Comparison of ENCODE assay signal across 22 cellular contexts in genomic region chr19:18345296-18345695, GRCh38. TPM values are rescaled to one million over a fixed set of nuclear protein-coding genes. Genes with fewer than 3 reads are reported as not detected.
DNase-seq lines count a peak whose midpoint lies in the region; ATAC-seq and TF ChIP-seq lines count a peak whose summit lies in the region.
"Had no signal": no experiment of that assay in that cellular context is flagged by ENCODE, and none has a peak within 500 bp of the region (broad histone marks: within the 10 kb centered on the region; RNA-seq: fewer than 3 reads in every experiment).

No MANE protein-coding gene starts in this region.

- H3F3A ChIP-seq in PC-3 (ENCODE audit: low read length, unreplicated experiment): no peaks in the 10 kb centered on the region

- no peak overlapping the region for H3K4me3 Mint-ChIP-seq in CD8-positive, alpha-beta T cell
- H3K4me3 Mint-ChIP-seq in brain: peak overlapping the region in 3 of 5 experiments; percentile 58 to 74 (median 73)
- no peak overlapping the region for H3K4me3 Mint-ChIP-seq in nephron progenitor cell
- H3K4me3 Mint-ChIP-seq: B cell had no signal

- H3K9me2 ChIP-seq in PC-3 (replicated peaks; ENCODE audit: low read length): no peaks in the 10 kb centered on the region

- H3K27ac ChIP-seq in CD8-positive, alpha-beta T cell (ENCODE audit: low read depth, low read length): no peak overlapping the region
- H3K27ac ChIP-seq in HEK293 (ENCODE audit: extremely low read depth, low read depth, low read length) (no peak overlapping the region), PC-3 (ENCODE audit: low read length) (no peak overlapping the region)
- H3K27ac ChIP-seq: HL-60 had no signal

- ATAC-seq in CD8-positive, alpha-beta T cell: no peak
- ATAC-seq in PC-3: no peak
- ATAC-seq: Panc1 had no signal

- no peaks in the 10 kb centered on the region for H3K9me3 Mint-ChIP-seq in CD8-positive, alpha-beta T cell
- H3K9me3 Mint-ChIP-seq in brain (no peaks in the 10 kb centered on the region), nephron progenitor cell (no peaks in the 10 kb centered on the region)

- H3K4me2 ChIP-seq in PC-3 (ENCODE audit: low read length): no peak overlapping the region
- H3K4me2 ChIP-seq: A549 had no signal

- H2AFZ ChIP-seq in PC-3 (ENCODE audit: low read length): no peak overlapping the region

- H3K79me2 ChIP-seq in PC-3 (ENCODE audit: low read length): no peaks in the 10 kb centered on the region

- no peak overlapping the region for H3K4me3 ChIP-seq in CD8-positive, alpha-beta T cell (ENCODE audit: low read depth, low read length)
- H3K4me3 ChIP-seq in HEK293 (ENCODE audit: low read depth, low read length) (no peak overlapping the region), PC-3 (ENCODE audit: low read length) (no peak overlapping the region)
- H3K4me3 ChIP-seq: A549, SJCRH30 had no signal

- H3K27me3 ChIP-seq in CD8-positive, alpha-beta T cell (ENCODE audit: insufficient read depth, low read length): no peaks in the 10 kb centered on the region
- no peaks in the 10 kb centered on the region for H3K27me3 ChIP-seq in PC-3 (ENCODE audit: low read length)
- H3K27me3 ChIP-seq: SJCRH30 had no signal

- no peaks in the 10 kb centered on the region for H3K27me3 Mint-ChIP-seq in CD8-positive, alpha-beta T cell (ENCODE audit: low read depth)
- peaks cover 12% of the 10 kb centered on the region for H3K27me3 Mint-ChIP-seq in brain
- H3K27me3 Mint-ChIP-seq in nephron progenitor cell (ENCODE audit: low read depth, poor library complexity): peaks cover 52% of the 10 kb centered on the region
- H3K27me3 Mint-ChIP-seq: B cell had no signal

- CTCF ChIA-PET in CD8-positive, alpha-beta T cell (lab: Charles Lee): interaction anchor here (1.0 to 1.2 kb wide), 2 partner anchors 43 to 66 kb away, joined by 3 to 4 read pairs; no protein-coding TSS in a partner anchor
- CTCF ChIA-PET in HEK293 (lab: Yijun Ruan, JAX) (interaction anchor here (0.7 to 1.5 kb wide), 4 partner anchors 43 to 73 kb away, joined by 3 to 7 read pairs (median 5); no protein-coding TSS in a partner anchor), PC-3 (lab: Charles Lee) (no interaction called here)

- H3K27ac Mint-ChIP-seq in CD8-positive, alpha-beta T cell: peak overlapping the region; percentile 27
- H3K27ac Mint-ChIP-seq in brain (peak overlapping the region in 4 of 5 experiments; percentile 57 to 95 (median 71)), nephron progenitor cell (peak overlapping the region; percentile 19)
- H3K27ac Mint-ChIP-seq: B cell had no signal

- DNase-seq in CD8-positive, alpha-beta T cell: no peak
- DNase-seq in nephron progenitor cell (no peak), PC-3 (no peak), hypothalamus (lab: John Stamatoyannopoulos, UW) (no peak), SKM-1 (lab: John Stamatoyannopoulos, UW; ENCODE audit: unreplicated experiment) (no peak), glomerular visceral epithelial cell (ENCODE audit: extremely low spot score) (no peak)
- DNase-seq: EL; GF-D8; NCI-H146; NCI-H2029; NCI-H345; NCI-H524; NCI-H774; NK-92 treated with Interleukin-12 subunit alpha and Interleukin-12 subunit beta, amount 100 ng/mL, for 24 hours; SJCRH30 had no signal

- peaks cover 8% of the 10 kb centered on the region for H3K4me1 ChIP-seq in CD8-positive, alpha-beta T cell (ENCODE audit: insufficient read depth, low read length)
- H3K4me1 ChIP-seq in HEK293 (ENCODE audit: control insufficient read depth, insufficient read depth, low read length) (no peaks in the 10 kb centered on the region), PC-3 (ENCODE audit: insufficient read depth, low read length) (peaks cover 18% of the 10 kb centered on the region; the same call in 1 of the 2 replicates)

- peaks cover 9% of the 10 kb centered on the region for H3K36me3 ChIP-seq in CD8-positive, alpha-beta T cell (ENCODE audit: insufficient read depth, low read length)
- no peaks in the 10 kb centered on the region for H3K36me3 ChIP-seq in HEK293 (ENCODE audit: control insufficient read depth in 2 of 2, insufficient read depth in 1 of 2, low read length in 2 of 2)
- H3K36me3 ChIP-seq in PC-3 (ENCODE audit: low read depth, low read length): no peaks in the 10 kb centered on the region
- H3K36me3 ChIP-seq: SJCRH30 had no signal

- H3K9me3 ChIP-seq in CD8-positive, alpha-beta T cell (ENCODE audit: low read length): no peaks in the 10 kb centered on the region
- no peaks in the 10 kb centered on the region for H3K9me3 ChIP-seq in HEK293 (ENCODE audit: control insufficient read depth, insufficient read depth, low read depth, low read length)
- no peaks in the 10 kb centered on the region for H3K9me3 ChIP-seq in PC-3 (ENCODE audit: low read length)
- H3K9me3 ChIP-seq: A549, SJCRH30 had no signal

- H4K20me1 ChIP-seq in PC-3 (ENCODE audit: low read length): no peaks in the 10 kb centered on the region

- no TSS peak for BruUV-seq in PC-3 (replicated peaks; lab: Mats Ljungman, UMichigan)

- H3K4me1 Mint-ChIP-seq in CD8-positive, alpha-beta T cell (ENCODE audit: low read depth): peaks cover 14% of the 10 kb centered on the region
- H3K4me1 Mint-ChIP-seq in brain (peaks cover 44% of the 10 kb centered on the region), nephron progenitor cell (peaks cover 40% of the 10 kb centered on the region)

- no peak for TF ChIP-seq CTCF in CD8-positive, alpha-beta T cell (IDR thresholded peaks at IDR 0.05)
- TF ChIP-seq CTCF in HEK293 (tag by site-specific recombination; IDR thresholded peaks at IDR 0.05) (no peak), brain (conservative IDR thresholded peaks at IDR 0.05) (no peak), nephron progenitor cell (IDR thresholded peaks at IDR 0.05) (no peak), PC-3 (conservative IDR thresholded peaks at IDR 0.05; ENCODE audit: low read depth, low read length) (no peak)

- intact Hi-C loops in CD8-positive, alpha-beta T cell (cut with DNase I, micrococcal nuclease): no loop called here
- intact Hi-C loops in PC-3 (cut with micrococcal nuclease): no loop called here

- peaks cover 63% of the 10 kb centered on the region for H3K36me3 Mint-ChIP-seq in CD8-positive, alpha-beta T cell
- H3K36me3 Mint-ChIP-seq in brain (peaks cover 45% of the 10 kb centered on the region), nephron progenitor cell (ENCODE audit: low read depth) (no peaks in the 10 kb centered on the region)

- H3K9ac ChIP-seq in PC-3 (ENCODE audit: low read length): no peak overlapping the region

- POLR2A ChIA-PET in CD8-positive, alpha-beta T cell (lab: Charles Lee): no interaction called here
- POLR2A ChIA-PET in HEK293 (lab: Yijun Ruan, JAX) (interaction anchor here (0.6 to 0.7 kb wide), 2 partner anchors 16 to 97 kb away, joined by 3 read pairs; no protein-coding TSS in a partner anchor), PC-3 (lab: Charles Lee; ENCODE audit: unreplicated experiment) (no interaction called here)

TF ChIP-seq in HEK293, 187 proteins besides CTCF, POLR2A, EP300 and RAD21:
- TF ChIP-seq ZNF514 (tag by site-specific recombination; IDR thresholded peaks at IDR 0.05) (no peak), ZNF114 (tag by site-specific recombination; IDR thresholded peaks at IDR 0.05) (no peak), ZBTB44 (tag by site-specific recombination; IDR thresholded peaks at IDR 0.05) (no peak), ZNF121 (tag by site-specific recombination; IDR thresholded peaks at IDR 0.05) (peak; percentile 51; the same call in 1 of the 2 replicates)

RNA-seq across cellular contexts. Expression of gene PGPEP1, which starts 4.9 kb away (rescaled TPM):
- 10 to 100 TPM; 20.0 to 25.2 TPM for total RNA-seq in CD8-positive, alpha-beta T cell
- 30.4 TPM for polyA plus RNA-seq in brain (ENCODE audit: insufficient read depth, low read depth, low replicate concordance)
- total RNA-seq in PC-3 (2014; rRNA removed): 9.6 and 11.4 TPM in 2 replicates

RNA-seq across cellular contexts. Expression of gene LSM4, which starts 22.4 kb away (rescaled TPM):
- 10 to 100 TPM; 41.1 to 43.9 TPM for total RNA-seq in CD8-positive, alpha-beta T cell
- 231 TPM for polyA plus RNA-seq in brain (ENCODE audit: insufficient read depth, low read depth, low replicate concordance)
- total RNA-seq in PC-3 (2014; rRNA removed): 713 and 856 TPM in 2 replicates

RNA-seq across cellular contexts. Expression of gene GDF15, which starts 40.7 kb away (rescaled TPM):
- total RNA-seq in CD8-positive, alpha-beta T cell: not detected
- 5.2 TPM for polyA plus RNA-seq in brain (ENCODE audit: insufficient read depth, low read depth, low replicate concordance)
- total RNA-seq in PC-3 (2014; rRNA removed): 84.3 and 105 TPM in 2 replicates
- total RNA-seq: B cell had no signal

RNA-seq across cellular contexts. Expression of gene LRRC25, which starts 52.1 kb away (rescaled TPM):
- total RNA-seq in CD8-positive, alpha-beta T cell: under 1 TPM in 1 of 2 experiments, not detected in 1; 0.22 TPM
- 0.83 TPM for polyA plus RNA-seq in brain (ENCODE audit: insufficient read depth, low read depth, low replicate concordance)
- total RNA-seq in PC-3 (2014; rRNA removed): not detected in 2 replicates
- total RNA-seq: HT-29, SJCRH30 had no signal
- polyA plus RNA-seq: A549 had no signal

Comparison
In these comparisons a context has a peak if more than half of its experiments do, and no peak if none do; other contexts are left out.
1. H3K27ac Mint-ChIP-seq: peak in every context shown above with its lines; median percentile 71 in brain; 27 in CD8-positive, alpha-beta T cell; 19 in nephron progenitor cell.
2. H3K4me3 Mint-ChIP-seq: peak in brain (3 of 5); none in CD8-positive, alpha-beta T cell (single experiment) and nephron progenitor cell (single experiment).
3. RNA of gene LSM4, which starts 22.4 kb away (total RNA-seq): 713 to 856 TPM in PC-3; 41.1 to 43.9 TPM in CD8-positive, alpha-beta T cell; every median in the first group is over 10 times any median in the second.
4. RNA of gene GDF15, which starts 40.7 kb away (total RNA-seq): 84.3 to 105 TPM in PC-3; not detected in CD8-positive, alpha-beta T cell; every median in the first group is over 10 times any median in the second.